8 cellular contexts compared by ENCODE assay signal in genomic region chr3:99499235-99499798, GRCh38.
DNase-seq lines count a peak whose midpoint lies in the region; ATAC-seq and TF ChIP-seq lines count a peak whose summit lies in the region.

No MANE protein-coding gene starts in this region.

- no TSS peak for BruUV-seq in IMR-90 (replicated peaks; lab: Mats Ljungman, UMichigan)

- H4K20me1 ChIP-seq in IMR-90 (ENCODE audit: insufficient read depth, low read length) = no peaks in the 10 kb centered on the region

- no peak overlapping the region for H3K9ac ChIP-seq in IMR-90 (ENCODE audit: low read depth, low read length)

- TF ChIP-seq CTCF in IMR-90 (conservative IDR thresholded peaks at IDR 0.05; ENCODE audit: low read depth, low read length) (peak; percentile 87), uterus (IDR thresholded peaks at IDR 0.05) (peak; percentile 33 to 49 (median 35))

- H2AFZ ChIP-seq in IMR-90 (replicated peaks; ENCODE audit: low read length, poor library complexity) = peak overlapping the region; percentile 3

- peak overlapping the region; percentile 41; the same call in 1 of the 2 replicates for H3K18ac ChIP-seq in IMR-90 (ENCODE audit: low read depth, low read length)

- WGBS in IMR-90 (ENCODE audit: extremely low coverage in 2 of 2, insufficient read length in 1 of 2), 2 experiments = no CpG with 5 or more reads among the region's 2 CpGs

- peaks cover 3% of the 10 kb centered on the region for H3K9me1 ChIP-seq in IMR-90 (ENCODE audit: insufficient read depth, low read length)

- DNase-seq in COLO829 (ENCODE audit: low spot score) (peak; percentile 61), IMR-90 (peak; percentile 73), amniotic epithelial cell (ENCODE audit: low read depth) (peak; percentile 63), iris pigment epithelial cell (ENCODE audit: low read depth) (peak; percentile 77), uterus (peak in 1 of 2 donors; percentile 32), activated T-cell treated with anti-CD3 and anti-CD28 coated beads for 4 hours (no peak), NCI-H1092 (lab: John Stamatoyannopoulos, UW) (no peak)

- H3K4me3 ChIP-seq in IMR-90 (ENCODE audit: insufficient read depth, low read depth, low read length) = no peak overlapping the region
- H3K4me3 ChIP-seq in uterus = no peak overlapping the region

- H3K4ac ChIP-seq in IMR-90 (ENCODE audit: low read depth, low read length) = peak overlapping the region; percentile 51

- no peak overlapping the region for H2AK5ac ChIP-seq in IMR-90 (ENCODE audit: low read depth, low read length)

- H3K56ac ChIP-seq in IMR-90 (ENCODE audit: extremely low read depth, insufficient read depth, low read length) = no peak overlapping the region

- in situ Hi-C loops in IMR-90 (cut with MboI; ENCODE audit: low sequenced_read_pairs) = loop anchor here (5.0 to 10.0 kb wide), 2 partner anchors 143 to 255 kb away; no protein-coding TSS in a partner anchor

- TF ChIP-seq POLR2A in IMR-90 (IDR thresholded peaks at IDR 0.05; ENCODE audit: low read depth, low read length) (no peak), uterus (IDR thresholded peaks at IDR 0.05) (no peak)

- H3K14ac ChIP-seq in IMR-90 (replicated peaks; ENCODE audit: low read depth, low read length) = no peak overlapping the region; the same call in 1 of the 2 replicates

- peak overlapping the region in 1 of 2 experiments; percentile 78; a peak in 3 of 4 replicates for H4K8ac ChIP-seq in IMR-90 (ENCODE audit: low read depth in 2 of 2, low read length in 2 of 2)

- no peak overlapping the region for H3K23ac ChIP-seq in IMR-90 (ENCODE audit: low read depth, low read length)

- peaks cover 7% of the 10 kb centered on the region for H3K4me1 ChIP-seq in IMR-90 (ENCODE audit: control insufficient read depth, insufficient read depth, low read length)
- H3K4me1 ChIP-seq in uterus = no peaks in the 10 kb centered on the region

- H2BK20ac ChIP-seq in IMR-90 (ENCODE audit: low read depth, low read length) = peak overlapping the region; percentile 60

- H3K4me2 ChIP-seq in IMR-90 (ENCODE audit: low read depth, low read length) = no peak overlapping the region

- dilution Hi-C loops in IMR-90 (cut with HindIII; ENCODE audit: low sequenced_read_pairs, unreplicated experiment) = no loop called here

- CTCF ChIA-PET in IMR-90 (lab: Yijun Ruan, JAX) = interaction anchor here (0.6 to 1.2 kb wide), 9 partner anchors 25 to 326 kb away, joined by 3 to 5 read pairs (median 4); no protein-coding TSS in a partner anchor

- intact Hi-C loops in IMR-90 (cut with micrococcal nuclease) = loop anchor here (1.0 to 5.0 kb wide), 5 partner anchors 139 to 477 kb away; partner anchors contain the start of gene COL8A1
- intact Hi-C loops in uterus (cut with DNase I; ENCODE audit: low total_unique reads) = no loop called here

- TF ChIP-seq RAD21 in IMR-90 (IDR thresholded peaks at IDR 0.05; ENCODE audit: low read length) = peak; percentile 79

- H3K27ac ChIP-seq in IMR-90 (ENCODE audit: insufficient read depth, low read length) (no peak overlapping the region), uterus (no peak overlapping the region)

- H3K36me3 ChIP-seq in IMR-90 (ENCODE audit: control insufficient read depth, insufficient read depth, low read length) (no peaks in the 10 kb centered on the region), uterus (no peaks in the 10 kb centered on the region)

- H2AK9ac ChIP-seq in IMR-90 (replicated peaks; ENCODE audit: low read depth, low read length, poor library complexity) = no peak overlapping the region

- POLR2A ChIA-PET in IMR-90 (lab: Charles Lee; ENCODE audit: unreplicated experiment) = no interaction called here

- H4K91ac ChIP-seq in IMR-90 (ENCODE audit: insufficient read depth, low read depth, low read length) = peak overlapping the region; percentile 37

- H3K9me3 ChIP-seq in IMR-90 (ENCODE audit: control insufficient read depth, insufficient read depth, low read length) = no peaks in the 10 kb centered on the region
- no peaks in the 10 kb centered on the region for H3K9me3 ChIP-seq in uterus

- H2BK15ac ChIP-seq in IMR-90 (ENCODE audit: low read depth, low read length) = peak overlapping the region; percentile 6; the same call in 1 of the 3 replicates

- peak overlapping the region; percentile 60 for H2BK120ac ChIP-seq in IMR-90 (ENCODE audit: low read depth, low read length)

- ATAC-seq in GM19043 (IDR thresholded peaks at IDR 0.05; ENCODE audit: low read depth, unreplicated experiment) (peak; percentile 45), IMR-90 (ENCODE audit: low read depth) (peak; percentile 65)

- H3K27me3 ChIP-seq in IMR-90 (ENCODE audit: control insufficient read depth, insufficient read depth, low read length) (no peaks in the 10 kb centered on the region), uterus (no peaks in the 10 kb centered on the region)

- H4K5ac ChIP-seq in IMR-90 (ENCODE audit: low read depth, low read length) = peak overlapping the region; percentile 33; the same call in 1 of the 2 replicates

- no peak overlapping the region for H2BK5ac ChIP-seq in IMR-90 (ENCODE audit: low read depth, low read length, poor library complexity, severe bottlenecking)

- no peaks in the 10 kb centered on the region for H3K79me1 ChIP-seq in IMR-90 (ENCODE audit: low read depth in 1 of 2, low read length in 2 of 2)

TF ChIP-seq in IMR-90, 13 proteins besides CTCF, POLR2A, EP300 and RAD21:
- TF ChIP-seq SMC3 (IDR thresholded peaks at IDR 0.05; ENCODE audit: low read depth, low read length) (peak; percentile 92), MAZ (IDR thresholded peaks at IDR 0.05; ENCODE audit: borderline replicate concordance, low read depth, low read length) (no peak)
TF ChIP-seq in IMR-90: peak in this region for 1.

Comparison
In these comparisons a context has a peak if more than half of its experiments do, and no peak if none do; other contexts are left out.
1. DNase-seq: peak in COLO829 (single experiment), IMR-90 (single experiment), amniotic epithelial cell (single experiment) and iris pigment epithelial cell (single experiment); none in activated T-cell treated with anti-CD3 and anti-CD28 coated beads for 4 hours (single experiment) and NCI-H1092 (single experiment).